ENCODE assay signal across 1 cellular context in genomic region chr2:989766-990467, GRCh38.
TF ChIP-seq lines count a peak whose summit lies in the region.

No MANE protein-coding gene starts in this region.

TF ChIP-seq in GM23338, 12 proteins besides CTCF, POLR2A, EP300 and RAD21 (continued from another document):
- TF ChIP-seq ZNF462 (CRISPR knock-in tag; IDR thresholded peaks at IDR 0.05) (no peak), NANOG (IDR thresholded peaks at IDR 0.05; ENCODE audit: borderline replicate concordance) (no peak), CREB1 (CRISPR knock-in tag; IDR thresholded peaks at IDR 0.05; ENCODE audit: low read depth) (no peak), POLR2AphosphoS5 (IDR thresholded peaks at IDR 0.05; ENCODE audit: low read depth) (no peak)
- TF ChIP-seq, protein P1, sequence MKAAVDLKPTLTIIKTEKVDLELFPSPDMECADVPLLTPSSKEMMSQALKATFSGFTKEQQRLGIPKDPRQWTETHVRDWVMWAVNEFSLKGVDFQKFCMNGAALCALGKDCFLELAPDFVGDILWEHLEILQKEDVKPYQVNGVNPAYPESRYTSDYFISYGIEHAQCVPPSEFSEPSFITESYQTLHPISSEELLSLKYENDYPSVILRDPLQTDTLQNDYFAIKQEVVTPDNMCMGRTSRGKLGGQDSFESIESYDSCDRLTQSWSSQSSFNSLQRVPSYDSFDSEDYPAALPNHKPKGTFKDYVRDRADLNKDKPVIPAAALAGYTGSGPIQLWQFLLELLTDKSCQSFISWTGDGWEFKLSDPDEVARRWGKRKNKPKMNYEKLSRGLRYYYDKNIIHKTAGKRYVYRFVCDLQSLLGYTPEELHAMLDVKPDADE (IDR thresholded peaks at IDR 0.05): no peak
